8 cellular contexts compared by ENCODE assay signal in the genomic region with DNA sequence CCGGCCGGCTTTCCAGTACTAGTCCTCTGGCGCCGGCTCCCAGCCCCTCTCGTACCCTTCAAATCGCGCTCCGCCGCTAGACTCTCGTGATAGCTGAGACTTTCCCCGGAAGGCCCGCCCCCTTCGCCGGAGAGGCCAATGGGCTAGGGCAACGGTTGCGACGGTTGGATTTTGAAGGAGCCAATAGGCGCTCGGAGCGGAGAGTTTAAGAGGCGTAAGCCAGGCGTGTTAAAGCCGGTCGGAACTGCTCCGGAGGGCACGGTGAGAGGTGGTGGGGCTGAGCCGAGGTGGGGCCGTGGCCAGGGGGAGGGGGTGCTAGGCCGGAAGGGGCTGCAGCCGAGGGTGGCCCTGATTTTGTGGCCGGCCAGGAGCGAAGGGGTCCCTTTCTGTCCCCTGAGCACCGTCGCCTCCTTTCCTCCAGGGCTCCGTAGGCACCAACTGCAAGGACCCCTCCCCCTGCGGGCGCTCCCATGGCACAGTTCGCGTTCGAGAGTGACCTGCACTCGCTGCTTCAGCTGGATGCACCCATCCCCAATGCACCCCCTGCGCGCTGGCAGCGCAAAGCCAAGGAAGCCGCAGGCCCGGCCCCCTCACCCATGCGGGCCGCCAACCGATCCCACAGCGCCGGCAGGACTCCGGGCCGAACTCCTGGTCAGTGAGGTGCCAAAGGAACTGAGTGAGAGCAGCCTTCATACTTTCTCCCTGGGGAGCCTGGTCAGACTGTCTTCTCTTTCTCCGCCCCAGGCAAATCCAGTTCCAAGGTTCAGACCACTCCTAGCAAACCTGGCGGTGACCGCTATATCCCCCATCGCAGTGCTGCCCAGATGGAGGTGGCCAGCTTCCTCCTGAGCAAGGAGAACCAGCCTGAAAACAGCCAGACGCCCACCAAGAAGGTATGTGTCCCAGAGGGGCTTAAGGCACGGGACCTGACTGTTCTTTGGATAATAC. TPM values are rescaled to one million over a fixed set of nuclear protein-coding genes. Genes with fewer than 3 reads are reported as not detected.
A peak's percentile ranks its signal among the peaks of the same experiment; 100 is the strongest.
DNase-seq lines count a peak whose midpoint lies in the region; ATAC-seq and TF ChIP-seq lines count a peak whose summit lies in the region.

A gene (plus strand): TSS at position 236 of the 948 bp plus-strand sequence. CDS start 235 bp downstream, at position 471.

- H3K27me3 ChIP-seq in SU-DHL-6 (ENCODE audit: low read length) (no peaks in the 10 kb centered on the region), ovary (no peaks in the 10 kb centered on the region), tibial artery (no peaks in the 10 kb centered on the region)

- no peaks in the 10 kb centered on the region for H3K9me2 ChIP-seq in SU-DHL-6 (replicated peaks; ENCODE audit: insufficient read depth, low read length)

- peak within 1 kb of the TSS; percentile 92 for H2AFZ ChIP-seq in SU-DHL-6 (ENCODE audit: low read depth, low read length, severe bottlenecking)

- 2 to 4% (median 2%) methylated on average over 49 to 59 of the region's 59 CpGs for WGBS in ovary, 3 donors

- no peaks in the 10 kb centered on the region for H4K20me1 ChIP-seq in SU-DHL-6 (ENCODE audit: low read depth, low read length)

- peaks cover 8% of the 10 kb centered on the region; the same call in 1 of the 2 replicates for H3K36me3 ChIP-seq in SU-DHL-6 (ENCODE audit: low read length)
- H3K36me3 ChIP-seq in ovary, result no peaks in the 10 kb centered on the region
- H3K36me3 ChIP-seq in tibial artery, result peaks cover 14 to 36% (median 24%) of the 10 kb centered on the region in 3 donors

- TF ChIP-seq POLR2A in GM10847 (IDR thresholded peaks at IDR 0.05; ENCODE audit: extremely low read depth, insufficient read length) (peak; percentile 51), ovary (IDR thresholded peaks at IDR 0.05) (no peak)

- H3K4me1 Mint-ChIP-seq in activated naive CD8-positive, alpha-beta T cell treated with anti-CD3 and anti-CD28 coated beads, Interleukin-2, amount 10 ng/mL, durations not matched to agents 7 days and 5 days, result peaks cover 41% of the 10 kb centered on the region

- DNase-seq in NCI-H128 (lab: John Stamatoyannopoulos, UW; ENCODE audit: unreplicated experiment) (peak; percentile 99), head of caudate nucleus (peak; percentile 96 to 100 (median 99)), ovary (peak; percentile 94 to 98 (median 97)), tibial artery (peak; percentile 99)
- peak; percentile 99 for DNase-seq in activated naive CD8-positive, alpha-beta T cell treated with anti-CD3 and anti-CD28 coated beads, Interleukin-2, amount 10 ng/mL, durations not matched to agents 7 days and 5 days

- H3K4me2 ChIP-seq in SU-DHL-6 (ENCODE audit: low read depth, low read length, poor library complexity, severe bottlenecking), result peak within 1 kb of the TSS; percentile 95

- H3K9me3 ChIP-seq in SU-DHL-6 (ENCODE audit: insufficient read depth, low read length), result no peaks in the 10 kb centered on the region
- H3K9me3 ChIP-seq in ovary, result no peaks in the 10 kb centered on the region
- H3K9me3 ChIP-seq in tibial artery, result no peaks in the 10 kb centered on the region

- no peaks in the 10 kb centered on the region for H3K27me3 Mint-ChIP-seq in activated naive CD8-positive, alpha-beta T cell treated with anti-CD3 and anti-CD28 coated beads, Interleukin-2, amount 10 ng/mL, durations not matched to agents 7 days and 5 days

- peak within 1 kb of the TSS; percentile 68 for H3K27ac ChIP-seq in SU-DHL-6 (ENCODE audit: low read depth, low read length)
- H3K27ac ChIP-seq in ovary, result peak within 1 kb of the TSS in 1 of 2 donors; percentile 52
- peak within 1 kb of the TSS; percentile 75 to 91 for H3K27ac ChIP-seq in tibial artery

- H3K9me3 Mint-ChIP-seq in activated naive CD8-positive, alpha-beta T cell treated with anti-CD3 and anti-CD28 coated beads, Interleukin-2, amount 10 ng/mL, durations not matched to agents 7 days and 5 days, result no peaks in the 10 kb centered on the region

- peak within 1 kb of the TSS; percentile 88 for H3K27ac Mint-ChIP-seq in activated naive CD8-positive, alpha-beta T cell treated with anti-CD3 and anti-CD28 coated beads, Interleukin-2, amount 10 ng/mL, durations not matched to agents 7 days and 5 days

- intact Hi-C loops in head of caudate nucleus (cut with DNase I) (no loop called here), ovary (cut with DNase I) (no loop called here), tibial artery (cut with DNase I; ENCODE audit: low total_unique reads) (no loop called here)

- H3K9ac ChIP-seq in SU-DHL-6 (ENCODE audit: low read length), result peak within 1 kb of the TSS; percentile 95

- POLR2A ChIA-PET in activated naive CD8-positive, alpha-beta T cell treated with anti-CD3 and anti-CD28 coated beads, Interleukin-2, amount 10 ng/mL, durations not matched to agents 7 days and 5 days (lab: Charles Lee), result interaction anchor here (0.5 to 1.9 kb wide), 16 partner anchors 9 to 672 kb away, joined by 3 to 37 read pairs (median 4); a partner anchor contains a TSS

- H3K4me3 ChIP-seq in SU-DHL-6 (ENCODE audit: insufficient read depth, low read length, poor library complexity, severe bottlenecking) (peak within 1 kb of the TSS; percentile 95), ovary (peak within 1 kb of the TSS; percentile 70), tibial artery (peak within 1 kb of the TSS; percentile 58 to 60)

- H3K79me2 ChIP-seq in SU-DHL-6 (ENCODE audit: insufficient read depth, low read length), result peaks cover 19% of the 10 kb centered on the region

- TF ChIP-seq EP300 in ovary (IDR thresholded peaks at IDR 0.05), result no peak

- H3K4me3 Mint-ChIP-seq in activated naive CD8-positive, alpha-beta T cell treated with anti-CD3 and anti-CD28 coated beads, Interleukin-2, amount 10 ng/mL, durations not matched to agents 7 days and 5 days, result peak within 1 kb of the TSS; percentile 95

- H3K36me3 Mint-ChIP-seq in activated naive CD8-positive, alpha-beta T cell treated with anti-CD3 and anti-CD28 coated beads, Interleukin-2, amount 10 ng/mL, durations not matched to agents 7 days and 5 days, result peaks cover 45% of the 10 kb centered on the region

- peak; percentile 97 for ATAC-seq in HG02678 (IDR thresholded peaks at IDR 0.05; ENCODE audit: unreplicated experiment)
- ATAC-seq in activated naive CD8-positive, alpha-beta T cell treated with anti-CD3 and anti-CD28 coated beads, Interleukin-2, amount 10 ng/mL, durations not matched to agents 7 days and 5 days (ENCODE audit: low read depth), result peak; percentile 97

- TF ChIP-seq CTCF in SU-DHL-6 (IDR thresholded peaks at IDR 0.05; ENCODE audit: insufficient read depth, low read length, poor library complexity, severe bottlenecking) (no peak), ovary (IDR thresholded peaks at IDR 0.05) (no peak), tibial artery (IDR thresholded peaks at IDR 0.05) (no peak)

- H3K4me1 ChIP-seq in ovary (ENCODE audit: insufficient read depth) (peaks cover 5% of the 10 kb centered on the region), tibial artery (peaks cover 0 to 20% (median 11%) of the 10 kb centered on the region in 4 donors)

- peaks cover 27% of the 10 kb centered on the region for H3F3A ChIP-seq in SU-DHL-6 (ENCODE audit: insufficient read depth)

RNA-seq across cellular contexts. Expression of the gene that starts here (rescaled TPM):
- total RNA-seq in activated naive CD8-positive, alpha-beta T cell treated with anti-CD3 and anti-CD28 coated beads, Interleukin-2, amount 10 ng/mL, durations not matched to agents 7 days and 5 days, result 100 to 1,000 TPM; 107 to 123 TPM
- total RNA-seq in ovary, result 1 to 10 TPM in 3 of 7 donors, under 1 TPM in 3, not detected in 1; 0.50 to 2.0 (median 1.3) TPM
- 1 to 10 TPM; 1.1 to 2.9 TPM for polyA plus RNA-seq in ovary

Comparison
In these comparisons a context has a peak if more than half of its experiments do, and no peak if none do; other contexts are left out.
1. RNA of the gene that starts here (total RNA-seq): 107 to 123 TPM in activated naive CD8-positive, alpha-beta T cell treated with anti-CD3 and anti-CD28 coated beads, Interleukin-2, amount 10 ng/mL, durations not matched to agents 7 days and 5 days; 0.50 to 2.0 TPM in ovary; every median in the first group is over 10 times any median in the second.
2. Peak in every context shown above with its lines, with median percentiles within 50 percentile points of each other: DNase-seq and H3K4me3 ChIP-seq.